Comparison of ENCODE assay signal across 13 cellular contexts in the genomic region with DNA sequence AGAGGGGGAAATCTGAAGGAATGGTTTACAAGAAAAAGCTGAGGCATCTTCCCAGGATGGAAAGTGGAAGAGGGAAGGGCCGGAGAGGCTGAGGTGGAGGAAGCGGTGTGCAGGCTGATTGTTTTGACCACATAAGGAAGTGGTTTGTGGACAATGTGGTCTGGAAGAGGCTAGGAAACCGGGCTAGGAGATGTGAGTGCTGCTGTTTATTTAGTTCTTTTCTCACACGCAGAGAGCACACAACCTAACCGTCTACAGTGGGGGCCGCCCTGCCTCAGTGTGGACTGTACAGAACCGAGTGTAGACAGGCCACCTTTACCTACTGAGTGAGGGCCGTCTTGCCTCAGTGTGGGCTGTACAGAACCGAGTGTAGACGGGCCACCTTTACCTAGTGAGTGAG.
DNase-seq lines count a peak whose midpoint lies in the region; ATAC-seq and TF ChIP-seq lines count a peak whose summit lies in the region.
"Had no signal": no experiment of that assay in that cellular context is flagged by ENCODE, and none has a peak within 500 bp of the region (broad histone marks: within the 10 kb centered on the region; RNA-seq: fewer than 3 reads in every experiment).

No MANE protein-coding gene starts in this region.

- no CpG with 5 or more reads among the region's 10 CpGs for WGBS in H9 (ENCODE audit: extremely low coverage, insufficient read length, low lambda C conversion rate)

- H3K23ac ChIP-seq in H9 (ENCODE audit: insufficient read length, low read depth, low read length), result no peak overlapping the region

- no peak overlapping the region for H2BK12ac ChIP-seq in H9 (ENCODE audit: insufficient read length, low read depth, low read length)

- H3K14ac ChIP-seq in H9 (ENCODE audit: insufficient read depth, low read length), result peak overlapping the region; percentile 47; the same call in 1 of the 2 replicates

- DNase-seq in AML-193 (lab: John Stamatoyannopoulos, UW), result peak; percentile 2 to 21
- no peak for DNase-seq in H9
- DNase-seq in T-helper 2 cell treated with Interferon-gamma antibody and Interleukin-4, amounts not matched to agents 5 μg/mL and 100 μg/mL, for 36 hours (ENCODE audit: low spot score), result peak; percentile 17
- DNase-seq in fibroblast of pulmonary artery (ENCODE audit: low read depth), result peak; percentile 24
- no peak for DNase-seq in dorsolateral prefrontal cortex
- DNase-seq: cortex of kidney, SIG-M5 had no signal

- TF ChIP-seq CTCF in H9 (conservative IDR thresholded peaks at IDR 0.05), result no peak
- no peak for TF ChIP-seq CTCF in fibroblast of pulmonary artery (IDR thresholded peaks at IDR 0.05; ENCODE audit: low read length, missing control alignments)
- TF ChIP-seq CTCF in dorsolateral prefrontal cortex (IDR thresholded peaks at IDR 0.05 in 54 of 56, conservative IDR thresholded peaks at IDR 0.05 in 2 of 56; ENCODE audit: low read depth in 1 of 56, partially characterized antibody in 56 of 56), result no peak

- no peak overlapping the region for H2AK5ac ChIP-seq in H9 (ENCODE audit: insufficient read length, low read length)

- H2BK15ac ChIP-seq in H9 (ENCODE audit: low read depth, low read length), result no peak overlapping the region

- H2BK5ac ChIP-seq in H9 (ENCODE audit: insufficient read length, low read length), result no peak overlapping the region

- H4K5ac ChIP-seq in H9 (ENCODE audit: insufficient read length, low read depth, low read length), result no peak overlapping the region

- peaks cover 4% of the 10 kb centered on the region for H3K23me2 ChIP-seq in H9 (ENCODE audit: insufficient read length, low read depth, low read length, poor library complexity, severe bottlenecking)

- no peaks in the 10 kb centered on the region for H3K79me1 ChIP-seq in H9 (ENCODE audit: insufficient read depth, low read depth, low read length, poor library complexity, severe bottlenecking)

- H3K4me3 Mint-ChIP-seq in H9, result no peak overlapping the region
- H3K4me3 Mint-ChIP-seq in T-helper 2 cell treated with Interferon-gamma antibody and Interleukin-4, amounts not matched to agents 5 μg/mL and 100 μg/mL, for 36 hours, result peak overlapping the region; percentile 9
- H3K4me3 Mint-ChIP-seq: IgD-negative memory B cell had no signal

- H3K4me1 ChIP-seq in H9 (ENCODE audit: insufficient read depth, low read length), result no peaks in the 10 kb centered on the region
- H3K4me1 ChIP-seq: gastroesophageal sphincter had no signal

- H3K4me3 ChIP-seq in fibroblast of pulmonary artery (replicated peaks; ENCODE audit: low read depth, low read length) (no peak overlapping the region), dorsolateral prefrontal cortex (no peak overlapping the region)
- H3K4me3 ChIP-seq: gastroesophageal sphincter had no signal

- peak overlapping the region in 1 of 3 experiments; percentile 7; a peak in 1 of 7 replicates for H3K27ac Mint-ChIP-seq in H9
- H3K27ac Mint-ChIP-seq in T-helper 2 cell treated with Interferon-gamma antibody and Interleukin-4, amounts not matched to agents 5 μg/mL and 100 μg/mL, for 36 hours, result no peak overlapping the region
- H3K27ac Mint-ChIP-seq: CD14-positive monocyte had no signal

- no peak overlapping the region for H3K9ac ChIP-seq in H9 (ENCODE audit: extremely low read depth, insufficient read length, low read length)

- H4K91ac ChIP-seq in H9 (ENCODE audit: insufficient read length, low read depth, low read length), result no peak overlapping the region

- no peak overlapping the region for H2BK120ac ChIP-seq in H9 (ENCODE audit: low read depth, low read length, poor library complexity, severe bottlenecking)

- no peak overlapping the region for H2BK20ac ChIP-seq in H9 (ENCODE audit: low read depth, low read length, poor library complexity, severe bottlenecking)

- peaks cover 4 to 13% of the 10 kb centered on the region in 2 experiments for H3K9me3 Mint-ChIP-seq in H9
- peaks cover 5% of the 10 kb centered on the region for H3K9me3 Mint-ChIP-seq in T-helper 2 cell treated with Interferon-gamma antibody and Interleukin-4, amounts not matched to agents 5 μg/mL and 100 μg/mL, for 36 hours

- no peaks in the 10 kb centered on the region for H3K9me3 ChIP-seq in H9 (ENCODE audit: control insufficient read depth, low read depth, low read length)
- H3K9me3 ChIP-seq: gastroesophageal sphincter had no signal

- no peaks in the 10 kb centered on the region for H3K79me2 ChIP-seq in H9 (ENCODE audit: insufficient read depth, low read length)

- peaks cover 23 to 27% of the 10 kb centered on the region in 2 experiments for H3K4me1 Mint-ChIP-seq in H9
- peaks cover 20% of the 10 kb centered on the region for H3K4me1 Mint-ChIP-seq in T-helper 2 cell treated with Interferon-gamma antibody and Interleukin-4, amounts not matched to agents 5 μg/mL and 100 μg/mL, for 36 hours (ENCODE audit: low read depth)

- H3K27me3 ChIP-seq in H9 (ENCODE audit: insufficient read depth, low read length) (no peaks in the 10 kb centered on the region), dorsolateral prefrontal cortex (no peaks in the 10 kb centered on the region)

- no peak overlapping the region for H3K4me2 ChIP-seq in H9 (ENCODE audit: insufficient read depth, insufficient read length, low read length)

- H3K27me3 Mint-ChIP-seq in H9 (ENCODE audit: low read depth), result peaks cover 8% of the 10 kb centered on the region
- H3K27me3 Mint-ChIP-seq in T-helper 2 cell treated with Interferon-gamma antibody and Interleukin-4, amounts not matched to agents 5 μg/mL and 100 μg/mL, for 36 hours (ENCODE audit: low read depth), result peaks cover 45% of the 10 kb centered on the region

- no peak overlapping the region for H2AFZ ChIP-seq in H9 (ENCODE audit: low read length)

- intact Hi-C loops in dorsolateral prefrontal cortex (cut with DNase I), result no loop called here

- H4K20me1 ChIP-seq in H9 (ENCODE audit: control insufficient read depth, insufficient read depth, insufficient read length), result no peaks in the 10 kb centered on the region

- H3K56ac ChIP-seq in H9 (ENCODE audit: insufficient read length, low read depth, low read length), result no peak overlapping the region

- H3K27ac ChIP-seq in H9 (ENCODE audit: insufficient read length, low read depth, low read length) (no peak overlapping the region), dorsolateral prefrontal cortex (peak overlapping the region in 27 of 59 donors; percentile 1 to 71 (median 42))
- H3K27ac ChIP-seq: gastroesophageal sphincter had no signal

- ATAC-seq in GM21576 (IDR thresholded peaks at IDR 0.05; ENCODE audit: unreplicated experiment) (no peak), HG03520 (IDR thresholded peaks at IDR 0.05; ENCODE audit: unreplicated experiment) (no peak), HG02623 (IDR thresholded peaks at IDR 0.05; ENCODE audit: unreplicated experiment) (no peak)
- ATAC-seq: gastroesophageal sphincter had no signal

- H3K18ac ChIP-seq in H9 (ENCODE audit: insufficient read length, low read depth, low read length), result no peak overlapping the region

- H4K8ac ChIP-seq in H9 (replicated peaks; ENCODE audit: insufficient read length, low read depth, low read length), result no peak overlapping the region

- H3K4ac ChIP-seq in H9 (ENCODE audit: low read depth, low read length), result no peak overlapping the region

- H3T11ph ChIP-seq in H9 (ENCODE audit: low read length), result no peak overlapping the region

- H3K36me3 Mint-ChIP-seq in H9 (ENCODE audit: insufficient read depth in 1 of 3, low read depth in 3 of 3), result peaks cover 0 to 2% (median 0%) of the 10 kb centered on the region in 3 experiments; a peak in 3 of 7 replicates
- no peaks in the 10 kb centered on the region for H3K36me3 Mint-ChIP-seq in T-helper 2 cell treated with Interferon-gamma antibody and Interleukin-4, amounts not matched to agents 5 μg/mL and 100 μg/mL, for 36 hours (ENCODE audit: low read depth)
- H3K36me3 Mint-ChIP-seq: CD14-positive monocyte had no signal

Comparison
In these comparisons a context has a peak if more than half of its experiments do, and no peak if none do; other contexts are left out.
1. DNase-seq: peak in AML-193 (2 of 2), T-helper 2 cell treated with Interferon-gamma antibody and Interleukin-4, amounts not matched to agents 5 μg/mL and 100 μg/mL, for 36 hours (single experiment) and fibroblast of pulmonary artery (single experiment); none in H9 (single experiment) and dorsolateral prefrontal cortex (0 of 10).